Comparison of ENCODE assay signal across 8 cellular contexts in the genomic region with DNA sequence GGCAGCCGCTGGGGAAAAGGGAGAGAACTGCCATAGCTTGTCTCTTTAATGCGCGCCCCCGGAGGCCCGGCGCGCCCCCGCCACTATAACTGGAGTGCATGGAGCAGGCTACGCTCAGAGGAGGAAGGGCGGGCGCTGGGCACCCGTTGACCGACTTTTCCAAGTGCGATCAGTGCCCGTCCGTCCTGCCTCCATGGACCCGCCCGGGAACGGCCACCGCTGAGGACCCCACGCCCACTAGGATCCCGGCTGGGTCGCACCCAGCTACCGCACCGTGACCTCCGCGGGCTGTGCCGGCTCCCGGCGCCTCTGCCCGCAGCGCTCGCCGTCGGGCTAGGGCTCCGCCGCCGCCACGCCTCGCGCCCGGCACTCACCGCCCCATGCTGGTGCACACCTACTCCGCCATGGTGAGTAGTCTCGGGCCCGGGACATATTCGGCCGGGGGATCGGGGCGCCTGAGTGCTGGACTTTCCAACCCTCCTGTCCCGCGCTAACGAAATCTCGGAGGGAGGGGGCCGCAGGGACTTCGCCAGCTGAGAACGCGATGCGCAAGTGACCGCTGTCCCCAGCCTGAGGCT. TPM values are rescaled to one million over a fixed set of nuclear protein-coding genes. Genes with fewer than 3 reads are reported as not detected.
DNase-seq lines count a peak whose midpoint lies in the region; ATAC-seq and TF ChIP-seq lines count a peak whose summit lies in the region.

Gene TFAP2E (plus strand): TSS at position 117 of the 578 bp plus-strand sequence. CDS start 264 bp downstream, at position 381.

- H3K27me3 ChIP-seq in cardiac muscle cell = peaks cover 92% of the 10 kb centered on the region
- H3K27me3 ChIP-seq in parathyroid adenoma (ENCODE audit: control insufficient read depth, insufficient read depth, low read length) = peaks cover 3% of the 10 kb centered on the region

- H3K4me1 ChIP-seq in cardiac muscle cell (ENCODE audit: low read depth) (no peaks in the 10 kb centered on the region), parathyroid adenoma (no peaks in the 10 kb centered on the region)

- H3K36me3 Mint-ChIP-seq in activated T-helper 1 cell treated with anti-CD3 and anti-CD28 coated beads, Interleukin-12 subunit alpha, Interleukin-12 subunit beta, Interleukin-2, Interleukin-4 antibody, amounts not matched to agents 30 ng/mL and 10 ng/mL and 1 ng/mL, durations not matched to agents 14 hours and 24 hours and 36 hours (ENCODE audit: low read depth) = peaks cover 7% of the 10 kb centered on the region

- H3K27me3 Mint-ChIP-seq in activated T-helper 1 cell treated with anti-CD3 and anti-CD28 coated beads, Interleukin-12 subunit alpha, Interleukin-12 subunit beta, Interleukin-2, Interleukin-4 antibody, amounts not matched to agents 30 ng/mL and 10 ng/mL and 1 ng/mL, durations not matched to agents 14 hours and 24 hours and 36 hours (ENCODE audit: insufficient read depth) = peaks cover 42% of the 10 kb centered on the region

- H3K27ac Mint-ChIP-seq in activated T-helper 1 cell treated with anti-CD3 and anti-CD28 coated beads, Interleukin-12 subunit alpha, Interleukin-12 subunit beta, Interleukin-2, Interleukin-4 antibody, amounts not matched to agents 30 ng/mL and 10 ng/mL and 1 ng/mL, durations not matched to agents 14 hours and 24 hours and 36 hours = no peak within 1 kb of the TSS

- intact Hi-C loops in activated T-helper 1 cell treated with anti-CD3 and anti-CD28 coated beads, Interleukin-12 subunit alpha, Interleukin-12 subunit beta, Interleukin-2, Interleukin-4 antibody, amounts not matched to agents 30 ng/mL and 10 ng/mL and 1 ng/mL, durations not matched to agents 14 hours and 24 hours and 36 hours (cut with micrococcal nuclease) = no loop called here

- H3K4me3 ChIP-seq in cardiac muscle cell (peak within 1 kb of the TSS; percentile 27), parathyroid adenoma (ENCODE audit: low read depth, low read length) (peak within 1 kb of the TSS; percentile 25)

- peak; percentile 34 to 36 for DNase-seq in NCI-H2081 (lab: John Stamatoyannopoulos, UW)
- no peak for DNase-seq in NCI-H2081 treated with DMSO at 0.1 percent for 48 hours (lab: John Stamatoyannopoulos, UW)
- DNase-seq in activated T-helper 1 cell treated with anti-CD3 and anti-CD28 coated beads, Interleukin-12 subunit alpha, Interleukin-12 subunit beta, Interleukin-2, Interleukin-4 antibody, amounts not matched to agents 30 ng/mL and 10 ng/mL and 1 ng/mL, durations not matched to agents 14 hours and 24 hours and 36 hours (ENCODE audit: low spot score) = no peak
- DNase-seq in cardiac muscle cell (ENCODE audit: low read depth in 1 of 2, low spot score in 1 of 2) = peak; percentile 41 to 54
- no peak for DNase-seq in central memory CD4-positive, alpha-beta T cell

- no peaks in the 10 kb centered on the region for H3K9me3 Mint-ChIP-seq in activated T-helper 1 cell treated with anti-CD3 and anti-CD28 coated beads, Interleukin-12 subunit alpha, Interleukin-12 subunit beta, Interleukin-2, Interleukin-4 antibody, amounts not matched to agents 30 ng/mL and 10 ng/mL and 1 ng/mL, durations not matched to agents 14 hours and 24 hours and 36 hours

- TF ChIP-seq CTCF in cardiac muscle cell (IDR thresholded peaks at IDR 0.05; ENCODE audit: low read depth, low read length) (no peak), parathyroid adenoma (IDR thresholded peaks at IDR 0.05) (no peak)

- H2AFZ ChIP-seq in parathyroid adenoma = peak within 1 kb of the TSS; percentile 58

- no peak within 1 kb of the TSS for H3K9ac ChIP-seq in parathyroid adenoma

- H3K4me2 ChIP-seq in parathyroid adenoma (ENCODE audit: low read length) = peak within 1 kb of the TSS; percentile 47

- H3K27ac ChIP-seq in cardiac muscle cell (no peak within 1 kb of the TSS), parathyroid adenoma (no peak within 1 kb of the TSS)

- peak within 1 kb of the TSS; percentile 13 for H3K4me3 Mint-ChIP-seq in activated T-helper 1 cell treated with anti-CD3 and anti-CD28 coated beads, Interleukin-12 subunit alpha, Interleukin-12 subunit beta, Interleukin-2, Interleukin-4 antibody, amounts not matched to agents 30 ng/mL and 10 ng/mL and 1 ng/mL, durations not matched to agents 14 hours and 24 hours and 36 hours

- no peaks in the 10 kb centered on the region for H3K36me3 ChIP-seq in cardiac muscle cell
- no peaks in the 10 kb centered on the region for H3K36me3 ChIP-seq in parathyroid adenoma (ENCODE audit: control insufficient read depth, insufficient read depth, low read length)

- no peaks in the 10 kb centered on the region for H3K79me2 ChIP-seq in parathyroid adenoma

- peaks cover 27% of the 10 kb centered on the region for H3K4me1 Mint-ChIP-seq in activated T-helper 1 cell treated with anti-CD3 and anti-CD28 coated beads, Interleukin-12 subunit alpha, Interleukin-12 subunit beta, Interleukin-2, Interleukin-4 antibody, amounts not matched to agents 30 ng/mL and 10 ng/mL and 1 ng/mL, durations not matched to agents 14 hours and 24 hours and 36 hours (ENCODE audit: low read depth)

- H3K9me3 ChIP-seq in cardiac muscle cell (ENCODE audit: low read depth) = no peaks in the 10 kb centered on the region
- no peaks in the 10 kb centered on the region for H3K9me3 ChIP-seq in parathyroid adenoma (ENCODE audit: control insufficient read depth, low read length)

- ATAC-seq in HG03175 (IDR thresholded peaks at IDR 0.05; ENCODE audit: unreplicated experiment) (no peak), HG02642 (IDR thresholded peaks at IDR 0.05; ENCODE audit: poor library complexity, unreplicated experiment) (no peak)

RNA-seq across cellular contexts. Expression of gene TFAP2E, which starts in this region (rescaled TPM):
- 0.47 TPM in 2 replicates for total RNA-seq in activated T-helper 1 cell treated with anti-CD3 and anti-CD28 coated beads, Interleukin-12 subunit alpha, Interleukin-12 subunit beta, Interleukin-2, Interleukin-4 antibody, amounts not matched to agents 30 ng/mL and 10 ng/mL and 1 ng/mL, durations not matched to agents 14 hours and 24 hours and 36 hours
- total RNA-seq in cardiac muscle cell = 0.69 TPM in 1 of 2 replicates, not detected in the other
- 0.50 TPM in 1 of 2 replicates, not detected in the other for polyA plus RNA-seq in cardiac muscle cell

Comparison
In these comparisons a context has a peak if more than half of its experiments do, and no peak if none do; other contexts are left out.
1. DNase-seq: peak in NCI-H2081 (2 of 2); none in NCI-H2081 treated with DMSO at 0.1 percent for 48 hours (single experiment), activated T-helper 1 cell treated with anti-CD3 and anti-CD28 coated beads, Interleukin-12 subunit alpha, Interleukin-12 subunit beta, Interleukin-2, Interleukin-4 antibody, amounts not matched to agents 30 ng/mL and 10 ng/mL and 1 ng/mL, durations not matched to agents 14 hours and 24 hours and 36 hours (single experiment) and central memory CD4-positive, alpha-beta T cell (single experiment).
2. Peak in DNase-seq and H3K4me3 ChIP-seq in cardiac muscle cell; RNA of the gene not detected or under 1 TPM.